In genomic region chr6:44063561-44064059, GRCh38 we compare ENCODE assay signal across 1 cellular context.
TF ChIP-seq lines count a peak whose summit lies in the region.

No MANE protein-coding gene starts in this region.

TF ChIP-seq in SK-N-SH, 30 proteins besides CTCF, POLR2A, EP300 and RAD21 (continued from another document):
- TF ChIP-seq USF2 (IDR thresholded peaks at IDR 0.05; ENCODE audit: borderline replicate concordance, low read depth, low read length) (no peak), FOSL2 (IDR thresholded peaks at IDR 0.05; ENCODE audit: borderline replicate concordance, low read depth) (no peak), FOXM1 (IDR thresholded peaks at IDR 0.05; ENCODE audit: low read depth) (no peak), TEAD4 (IDR thresholded peaks at IDR 0.05; ENCODE audit: borderline replicate concordance, insufficient read depth) (no peak)
